In the genomic region with DNA sequence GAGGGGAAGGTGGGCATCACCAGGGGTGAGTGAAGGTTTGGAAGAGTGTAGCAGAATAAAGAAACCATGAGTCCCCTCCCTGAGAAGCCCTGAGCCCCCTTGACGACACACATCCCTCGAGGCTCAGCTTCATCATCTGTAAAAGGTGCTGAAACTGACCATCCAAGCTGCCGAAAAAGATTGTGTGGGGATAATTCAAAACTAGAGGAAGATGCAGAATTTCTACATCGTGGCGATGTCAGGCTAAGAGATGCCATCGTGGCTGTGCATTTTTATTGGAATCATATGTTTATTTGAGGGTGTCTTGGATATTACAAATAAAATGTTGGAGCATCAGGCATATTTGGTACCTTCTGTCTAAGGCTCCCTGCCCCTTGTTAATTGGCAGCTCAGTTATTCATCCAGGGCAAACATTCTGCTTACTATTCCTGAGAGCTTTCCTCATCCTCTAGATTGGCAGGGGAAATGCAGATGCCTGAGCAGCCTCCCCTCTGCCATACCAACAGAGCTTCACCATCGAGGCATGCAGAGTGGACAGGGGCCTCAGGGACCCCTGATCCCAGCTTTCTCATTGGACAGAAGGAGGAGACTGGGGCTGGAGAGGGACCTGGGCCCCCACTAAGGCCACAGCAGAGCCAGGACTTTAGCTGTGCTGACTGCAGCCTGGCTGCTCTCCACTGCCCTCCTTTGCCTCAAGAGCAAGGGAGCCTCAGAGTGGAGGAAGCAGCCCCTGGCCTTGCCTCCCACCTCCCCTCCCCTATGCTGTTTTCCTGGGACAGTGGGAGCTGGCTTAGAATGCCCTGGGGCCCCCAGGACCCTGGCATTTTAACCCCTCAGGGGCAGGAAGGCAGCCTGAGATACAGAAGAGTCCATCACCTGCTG, we compare ENCODE assay signal across 1 cellular context.
TF ChIP-seq lines count a peak whose summit lies in the region.

No MANE protein-coding gene starts in this region.

TF ChIP-seq in H1, 55 proteins besides CTCF, POLR2A, EP300 and RAD21:
- no peak for TF ChIP-seq TCF12 (IDR thresholded peaks at IDR 0.05; ENCODE audit: low read depth, low read length)
- TF ChIP-seq TBP (IDR thresholded peaks at IDR 0.05; ENCODE audit: low read depth, low read length): no peak
- no peak for TF ChIP-seq SUZ12 (IDR thresholded peaks at IDR 0.05; ENCODE audit: low read length)
- TF ChIP-seq SIN3A (conservative IDR thresholded peaks at IDR 0.05 in 1 of 2, IDR thresholded peaks at IDR 0.05 in 1 of 2; ENCODE audit: low read depth in 1 of 2, low read length in 2 of 2): no peak
- TF ChIP-seq CTBP2 (IDR thresholded peaks at IDR 0.05; ENCODE audit: borderline replicate concordance, insufficient read depth, insufficient read length, low read length): no peak
- no peak for TF ChIP-seq POU5F1 (IDR thresholded peaks at IDR 0.05; ENCODE audit: low read depth, low read length)
- no peak for TF ChIP-seq CEBPB (IDR thresholded peaks at IDR 0.05; ENCODE audit: low read depth, low read length)
- no peak for TF ChIP-seq RBBP5 (IDR thresholded peaks at IDR 0.05; ENCODE audit: borderline replicate concordance, low read depth, low read length)
- TF ChIP-seq KDM4A (IDR thresholded peaks at IDR 0.05; ENCODE audit: low read depth, low read length, severe bottlenecking): no peak
- no peak for TF ChIP-seq YY1 (IDR thresholded peaks at IDR 0.05; ENCODE audit: low read depth, low read length)
- no peak for TF ChIP-seq CBX5 (IDR thresholded peaks at IDR 0.05; ENCODE audit: low read depth, low read length)
- no peak for TF ChIP-seq SAP30 (IDR thresholded peaks at IDR 0.05; ENCODE audit: insufficient read depth, insufficient replicate concordance, low read length)
- TF ChIP-seq BACH1 (IDR thresholded peaks at IDR 0.05; ENCODE audit: low read length): no peak
- no peak for TF ChIP-seq GTF2F1 (IDR thresholded peaks at IDR 0.05; ENCODE audit: borderline replicate concordance, low read depth, low read length)
- no peak for TF ChIP-seq SIRT6 (IDR thresholded peaks at IDR 0.05; ENCODE audit: low read length)
- TF ChIP-seq POLR2AphosphoS5 (IDR thresholded peaks at IDR 0.05; ENCODE audit: low read depth, low read length): no peak
- no peak for TF ChIP-seq PHF8 (conservative IDR thresholded peaks at IDR 0.05; ENCODE audit: low read depth, low read length)
- no peak for TF ChIP-seq JUN (IDR thresholded peaks at IDR 0.05; ENCODE audit: low read depth, low read length)
- TF ChIP-seq, protein P1, sequence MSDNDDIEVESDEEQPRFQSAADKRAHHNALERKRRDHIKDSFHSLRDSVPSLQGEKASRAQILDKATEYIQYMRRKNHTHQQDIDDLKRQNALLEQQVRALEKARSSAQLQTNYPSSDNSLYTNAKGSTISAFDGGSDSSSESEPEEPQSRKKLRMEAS (IDR thresholded peaks at IDR 0.05): no peak
